ENCODE assay signal across 1 cellular context in the genomic region with DNA sequence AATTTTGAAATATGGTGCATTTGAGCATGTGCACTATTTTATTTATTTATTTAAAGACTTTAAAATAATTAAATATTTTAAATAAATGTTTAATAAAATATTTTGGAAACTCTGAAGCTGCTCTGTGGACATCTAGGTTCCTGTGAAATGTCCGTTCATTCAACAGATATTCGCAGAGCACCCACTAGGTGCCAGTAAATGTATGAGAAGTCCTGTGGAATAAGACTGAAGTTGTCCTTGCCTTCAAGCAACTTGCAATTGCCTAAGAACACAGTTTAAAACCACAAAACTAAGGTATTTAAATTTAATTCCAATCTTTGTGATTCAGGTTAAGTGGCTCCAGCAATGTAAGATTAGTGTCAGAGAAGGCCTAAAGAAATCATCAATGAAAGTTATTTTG.
TF ChIP-seq lines count a peak whose summit lies in the region.

No MANE protein-coding gene starts in this region.

TF ChIP-seq in HepG2, 621 proteins besides CTCF, POLR2A, EP300 and RAD21:
- peak; percentile 41; the same call in 1 of the 2 replicates for TF ChIP-seq STAG1 (CRISPR knock-in tag; IDR thresholded peaks at IDR 0.05)
- TF ChIP-seq MAZ (IDR thresholded peaks at IDR 0.05; ENCODE audit: borderline replicate concordance, low read depth, low read length): no peak
- TF ChIP-seq MAZ (CRISPR knock-in tag; IDR thresholded peaks at IDR 0.05; ENCODE audit: low read depth): no peak
- TF ChIP-seq TGIF2 (CRISPR knock-in tag; IDR thresholded peaks at IDR 0.05): no peak
